Comparison of ENCODE assay signal across 21 cellular contexts in the genomic region with DNA sequence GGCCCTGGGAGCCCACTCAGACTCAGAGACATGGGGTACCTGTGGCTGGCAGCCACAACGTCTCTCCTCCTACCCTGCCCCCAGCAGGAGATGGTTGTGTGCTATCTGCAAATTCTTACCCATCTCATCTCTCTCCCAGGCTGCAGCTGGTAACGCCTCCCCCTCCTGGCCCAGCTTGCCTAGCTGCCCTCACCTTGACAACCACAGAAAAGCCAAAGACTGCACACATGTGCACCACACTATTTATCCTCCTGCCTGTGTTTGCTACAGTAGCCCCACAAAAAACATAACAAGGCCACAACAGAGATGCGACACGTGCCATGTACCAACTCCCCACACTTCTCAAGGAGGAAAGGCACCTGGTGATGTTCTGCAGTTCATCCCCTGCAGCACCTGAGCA.
"Had no signal": no experiment of that assay in that cellular context is flagged by ENCODE, and none has a peak within 500 bp of the region (broad histone marks: within the 10 kb centered on the region; RNA-seq: fewer than 3 reads in every experiment).

No MANE protein-coding gene starts in this region.

- H3K27ac ChIP-seq: dorsolateral prefrontal cortex, lower lobe of right lung, prostate gland, right atrium auricular region, stomach, thyroid gland, vagina had no signal

- DNase-seq: dorsolateral prefrontal cortex; effector CD4-positive, alpha-beta T cell; immature natural killer cell; islet precursor cell; kidney glomerular epithelial cell; left ventricle myocardium superior; lower lobe of right lung; naive thymus-derived CD8-positive, alpha-beta T cell; nephron progenitor cell; nucleus accumbens; stimulated activated CD4-positive, alpha-beta T cell treated with anti-CD3 and anti-CD28 coated beads, Interleukin-12 subunit alpha, Interleukin-12 subunit beta, amount 100 ng/mL, for 4 hours; stimulated activated CD4-positive, alpha-beta T cell treated with anti-CD3 and anti-CD28 coated beads, Interleukin-1b, Interleukin-23, amount 100 ng/mL, for 48 hours; stimulated activated CD4-positive, alpha-beta T cell treated with anti-CD3 and anti-CD28 coated beads, Interleukin-4, amount 100 ng/mL, for 1 hour; stimulated activated CD8-positive, alpha-beta memory T cell treated with anti-CD3 and anti-CD28 coated beads, Interleukin-4, amount 100 ng/mL, for 48 hours; stimulated activated naive CD4-positive, alpha-beta T cell treated with Interleukin-2 at 50 U/mL for 16 hours; stomach; thyroid gland had no signal

- ATAC-seq: left ventricle myocardium superior; lower lobe of right lung; naive thymus-derived CD8-positive, alpha-beta T cell; sciatic nerve had no signal
